Comparison of ENCODE assay signal across 1 cellular context in genomic region chr13:32454886-32455593, GRCh38.
TF ChIP-seq lines count a peak whose summit lies in the region.

No MANE protein-coding gene starts in this region.

TF ChIP-seq in HepG2, 621 proteins besides CTCF, POLR2A, EP300 and RAD21 (continued from another document):
- peak; percentile 45 for TF ChIP-seq ARID5B (CRISPR knock-in tag; IDR thresholded peaks at IDR 0.05)
- peak; percentile 47; the same call in 1 of the 2 replicates for TF ChIP-seq TARDBP (CRISPR knock-in tag; IDR thresholded peaks at IDR 0.05)
- peak; percentile 21; the same call in 1 of the 2 replicates for TF ChIP-seq SPEN (CRISPR knock-in tag; IDR thresholded peaks at IDR 0.05; ENCODE audit: low read depth)
- peak; percentile 30 for TF ChIP-seq AGO1 (IDR thresholded peaks at IDR 0.05; ENCODE audit: low read depth, low read length, poor library complexity, severe bottlenecking)
- TF ChIP-seq PITX1 (CRISPR knock-in tag; IDR thresholded peaks at IDR 0.05): peak; percentile 87; the same call in 1 of the 2 replicates
- TF ChIP-seq, protein P1, sequence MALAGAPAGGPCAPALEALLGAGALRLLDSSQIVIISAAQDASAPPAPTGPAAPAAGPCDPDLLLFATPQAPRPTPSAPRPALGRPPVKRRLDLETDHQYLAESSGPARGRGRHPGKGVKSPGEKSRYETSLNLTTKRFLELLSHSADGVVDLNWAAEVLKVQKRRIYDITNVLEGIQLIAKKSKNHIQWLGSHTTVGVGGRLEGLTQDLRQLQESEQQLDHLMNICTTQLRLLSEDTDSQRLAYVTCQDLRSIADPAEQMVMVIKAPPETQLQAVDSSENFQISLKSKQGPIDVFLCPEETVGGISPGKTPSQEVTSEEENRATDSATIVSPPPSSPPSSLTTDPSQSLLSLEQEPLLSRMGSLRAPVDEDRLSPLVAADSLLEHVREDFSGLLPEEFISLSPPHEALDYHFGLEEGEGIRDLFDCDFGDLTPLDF (CRISPR knock-in tag; IDR thresholded peaks at IDR 0.05): no peak
- no peak for TF ChIP-seq ZNF432 (CRISPR knock-in tag; IDR thresholded peaks at IDR 0.05; ENCODE audit: borderline replicate concordance)
- no peak for TF ChIP-seq ZNF331 (CRISPR knock-in tag; IDR thresholded peaks at IDR 0.05)
- TF ChIP-seq, protein P2, sequence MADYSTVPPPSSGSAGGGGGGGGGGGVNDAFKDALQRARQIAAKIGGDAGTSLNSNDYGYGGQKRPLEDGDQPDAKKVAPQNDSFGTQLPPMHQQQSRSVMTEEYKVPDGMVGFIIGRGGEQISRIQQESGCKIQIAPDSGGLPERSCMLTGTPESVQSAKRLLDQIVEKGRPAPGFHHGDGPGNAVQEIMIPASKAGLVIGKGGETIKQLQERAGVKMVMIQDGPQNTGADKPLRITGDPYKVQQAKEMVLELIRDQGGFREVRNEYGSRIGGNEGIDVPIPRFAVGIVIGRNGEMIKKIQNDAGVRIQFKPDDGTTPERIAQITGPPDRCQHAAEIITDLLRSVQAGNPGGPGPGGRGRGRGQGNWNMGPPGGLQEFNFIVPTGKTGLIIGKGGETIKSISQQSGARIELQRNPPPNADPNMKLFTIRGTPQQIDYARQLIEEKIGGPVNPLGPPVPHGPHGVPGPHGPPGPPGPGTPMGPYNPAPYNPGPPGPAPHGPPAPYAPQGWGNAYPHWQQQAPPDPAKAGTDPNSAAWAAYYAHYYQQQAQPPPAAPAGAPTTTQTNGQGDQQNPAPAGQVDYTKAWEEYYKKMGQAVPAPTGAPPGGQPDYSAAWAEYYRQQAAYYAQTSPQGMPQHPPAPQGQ (CRISPR knock-in tag; IDR thresholded peaks at IDR 0.05; ENCODE audit: borderline replicate concordance): peak; percentile 87; the same call in 1 of the 2 replicates
- TF ChIP-seq KDM2A (CRISPR knock-in tag; IDR thresholded peaks at IDR 0.05; ENCODE audit: borderline replicate concordance, low read depth): peak; percentile 15; the same call in 1 of the 2 replicates
- no peak for TF ChIP-seq ZNF83 (CRISPR knock-in tag; IDR thresholded peaks at IDR 0.05; ENCODE audit: borderline replicate concordance)
- TF ChIP-seq USF2 (IDR thresholded peaks at IDR 0.05; ENCODE audit: low read depth, low read length): no peak
- no peak for TF ChIP-seq USF2 (CRISPR knock-in tag; IDR thresholded peaks at IDR 0.05; ENCODE audit: borderline replicate concordance)
- TF ChIP-seq, protein P3, sequence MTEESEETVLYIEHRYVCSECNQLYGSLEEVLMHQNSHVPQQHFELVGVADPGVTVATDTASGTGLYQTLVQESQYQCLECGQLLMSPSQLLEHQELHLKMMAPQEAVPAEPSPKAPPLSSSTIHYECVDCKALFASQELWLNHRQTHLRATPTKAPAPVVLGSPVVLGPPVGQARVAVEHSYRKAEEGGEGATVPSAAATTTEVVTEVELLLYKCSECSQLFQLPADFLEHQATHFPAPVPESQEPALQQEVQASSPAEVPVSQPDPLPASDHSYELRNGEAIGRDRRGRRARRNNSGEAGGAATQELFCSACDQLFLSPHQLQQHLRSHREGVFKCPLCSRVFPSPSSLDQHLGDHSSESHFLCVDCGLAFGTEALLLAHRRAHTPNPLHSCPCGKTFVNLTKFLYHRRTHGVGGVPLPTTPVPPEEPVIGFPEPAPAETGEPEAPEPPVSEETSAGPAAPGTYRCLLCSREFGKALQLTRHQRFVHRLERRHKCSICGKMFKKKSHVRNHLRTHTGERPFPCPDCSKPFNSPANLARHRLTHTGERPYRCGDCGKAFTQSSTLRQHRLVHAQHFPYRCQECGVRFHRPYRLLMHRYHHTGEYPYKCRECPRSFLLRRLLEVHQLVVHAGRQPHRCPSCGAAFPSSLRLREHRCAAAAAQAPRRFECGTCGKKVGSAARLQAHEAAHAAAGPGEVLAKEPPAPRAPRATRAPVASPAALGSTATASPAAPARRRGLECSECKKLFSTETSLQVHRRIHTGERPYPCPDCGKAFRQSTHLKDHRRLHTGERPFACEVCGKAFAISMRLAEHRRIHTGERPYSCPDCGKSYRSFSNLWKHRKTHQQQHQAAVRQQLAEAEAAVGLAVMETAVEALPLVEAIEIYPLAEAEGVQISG (CRISPR knock-in tag; IDR thresholded peaks at IDR 0.05): no peak; the same call in 1 of the 2 replicates
- TF ChIP-seq SALL1 (CRISPR knock-in tag; IDR thresholded peaks at IDR 0.05): peak; percentile 76
- TF ChIP-seq, protein P4, sequence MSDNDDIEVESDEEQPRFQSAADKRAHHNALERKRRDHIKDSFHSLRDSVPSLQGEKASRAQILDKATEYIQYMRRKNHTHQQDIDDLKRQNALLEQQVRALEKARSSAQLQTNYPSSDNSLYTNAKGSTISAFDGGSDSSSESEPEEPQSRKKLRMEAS (IDR thresholded peaks at IDR 0.05): peak; percentile 74
- TF ChIP-seq SRSF4 (IDR thresholded peaks at IDR 0.05; ENCODE audit: low read depth, low read length, poor library complexity, severe bottlenecking): no peak
- no peak for TF ChIP-seq ATM (IDR thresholded peaks at IDR 0.05; ENCODE audit: borderline replicate concordance)
- no peak for TF ChIP-seq ZNF674 (CRISPR knock-in tag; IDR thresholded peaks at IDR 0.05; ENCODE audit: low read depth)
- TF ChIP-seq CREM (IDR thresholded peaks at IDR 0.05): no peak
- no peak for TF ChIP-seq CREM (CRISPR knock-in tag; IDR thresholded peaks at IDR 0.05)
- TF ChIP-seq ZNF713 (CRISPR knock-in tag; IDR thresholded peaks at IDR 0.05): no peak
